24 cellular contexts compared by ENCODE assay signal in the genomic region with DNA sequence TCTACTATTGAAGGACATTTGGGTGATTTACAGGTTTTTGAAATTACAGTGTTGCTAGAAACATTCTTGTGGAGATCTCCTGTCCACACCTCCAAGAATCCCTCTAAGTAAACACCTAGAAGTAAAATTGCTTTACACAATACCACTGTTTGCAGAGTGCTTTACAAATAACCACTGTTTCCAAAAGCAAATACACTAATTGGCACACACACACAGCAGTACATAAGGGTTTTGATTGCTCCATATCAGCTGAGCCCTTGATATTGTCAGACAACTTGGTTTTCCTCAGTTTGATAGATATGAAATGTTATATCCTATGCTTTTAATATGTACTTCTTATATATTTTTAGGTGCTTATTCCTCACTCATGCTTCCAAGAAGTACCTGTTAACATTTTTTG. TPM values are rescaled to one million over a fixed set of nuclear protein-coding genes. Genes with fewer than 3 reads are reported as not detected.
A peak's percentile ranks its signal among the peaks of the same experiment; 100 is the strongest.
DNase-seq lines count a peak whose midpoint lies in the region; ATAC-seq, FAIRE-seq and TF ChIP-seq lines count a peak whose summit lies in the region.
"Had no signal": no experiment of that assay in that cellular context is flagged by ENCODE, and none has a peak within 500 bp of the region (broad histone marks: within the 10 kb centered on the region; RNA-seq: fewer than 3 reads in every experiment).

No MANE protein-coding gene starts in this region.

- in situ Hi-C loops in HepG2 (cut with HindIII; ENCODE audit: extremely low pct_ligation_motif_present, low pct_unique_long_range_greater_than_20kb), result no loop called here

- H3K9me3 ChIP-seq in HepG2 (ENCODE audit: low read length), result no peaks in the 10 kb centered on the region
- H3K9me3 ChIP-seq: BE2C, Caco-2, SJSA1 had no signal

- H3K4me1 ChIP-seq in HepG2 (ENCODE audit: insufficient read depth, low read length), result peaks cover 21% of the 10 kb centered on the region
- H3K4me1 ChIP-seq: BE2C, Caco-2, SJSA1 had no signal

- FAIRE-seq in HepG2 (lab: Jason Lieb, UNC), result no peak

- TF ChIP-seq POLR2A in HepG2 (IDR thresholded peaks at IDR 0.05; ENCODE audit: insufficient read depth in 1 of 2, low read depth in 2 of 2, low read length in 2 of 2), result no peak

- intact Hi-C loops in activated CD4-positive, alpha-beta memory T cell treated with anti-CD3 and anti-CD28 coated beads for 36 hours (cut with micrococcal nuclease), result no loop called here
- intact Hi-C loops in HepG2 (cut with micrococcal nuclease; ENCODE audit: unreplicated experiment), result no loop called here

- no peak for TF ChIP-seq CTCF in HepG2 (CRISPR knock-in tag; IDR thresholded peaks at IDR 0.05)

- no peak overlapping the region for H3K4me3 Mint-ChIP-seq in activated CD4-positive, alpha-beta memory T cell treated with anti-CD3 and anti-CD28 coated beads, Interleukin-2, amount 10 ng/mL, durations not matched to agents 7 days and 5 days
- H3K4me3 Mint-ChIP-seq in activated CD4-positive, alpha-beta memory T cell treated with anti-CD3 and anti-CD28 coated beads for 36 hours, result no peak overlapping the region
- H3K4me3 Mint-ChIP-seq: HFFc6 had no signal

- H3K79me2 ChIP-seq in HepG2 (ENCODE audit: insufficient read depth, low read length), result peaks cover 10% of the 10 kb centered on the region

- BruUV-seq in HepG2 (replicated peaks; lab: Mats Ljungman, UMichigan), result no TSS peak

- peak; percentile 60 to 71; a peak in 1 of 4 replicates for TF ChIP-seq EP300 in HepG2 (IDR thresholded peaks at IDR 0.05; ENCODE audit: low read depth in 2 of 2, low read length in 2 of 2)
- TF ChIP-seq EP300 in HepG2 (CRISPR knock-in tag; IDR thresholded peaks at IDR 0.05; ENCODE audit: borderline replicate concordance), result no peak

- H3K27me3 ChIP-seq in HepG2 (ENCODE audit: control insufficient read depth in 1 of 2, insufficient read depth in 2 of 2, low read length in 2 of 2), result no peaks in the 10 kb centered on the region
- H3K27me3 ChIP-seq: BE2C, SJSA1 had no signal

- no peak overlapping the region for H2AFZ ChIP-seq in HepG2 (ENCODE audit: low read length)

- no peak for DNase-seq in activated CD4-positive, alpha-beta memory T cell treated with anti-CD3 and anti-CD28 coated beads, Interleukin-2, amount 10 ng/mL, durations not matched to agents 7 days and 5 days
- DNase-seq in activated CD4-positive, alpha-beta memory T cell treated with anti-CD3 and anti-CD28 coated beads for 36 hours, result no peak
- peak; percentile 28 for DNase-seq in NCI-H774 (lab: John Stamatoyannopoulos, UW)
- peak; percentile 55 for DNase-seq in HepG2 (ENCODE audit: low spot score)
- no peak for DNase-seq in HPDE6-E6E7 (ENCODE audit: extremely low spot score)
- DNase-seq in iPS-NIHi7 (ENCODE audit: extremely low spot score), result no peak
- no peak for DNase-seq in putamen (ENCODE audit: low spot score)
- DNase-seq in D341Med (ENCODE audit: low spot score), result no peak
- DNase-seq: BE2C, Caco-2, DMS153, GDM1, HFFc6, NCI-H1417 treated with DMSO at 0.1 percent for 48 hours, NCI-H2171 treated with DMSO at 0.1 percent for 48 hours, NCI-H446 treated with DMSO at 0.1 percent for 48 hours had no signal

- no peak for TF ChIP-seq RAD21 in HepG2 (CRISPR knock-in tag; IDR thresholded peaks at IDR 0.05)

- H3K9me3 Mint-ChIP-seq in activated CD4-positive, alpha-beta memory T cell treated with anti-CD3 and anti-CD28 coated beads, Interleukin-2, amount 10 ng/mL, durations not matched to agents 7 days and 5 days, result no peaks in the 10 kb centered on the region
- H3K9me3 Mint-ChIP-seq in activated CD4-positive, alpha-beta memory T cell treated with anti-CD3 and anti-CD28 coated beads for 36 hours, result no peaks in the 10 kb centered on the region
- H3K9me3 Mint-ChIP-seq: HFFc6 had no signal

- peaks cover 3 to 23% of the 10 kb centered on the region in 2 experiments; a peak in 4 of 5 replicates for H3K36me3 ChIP-seq in HepG2 (replicated peaks in 1 of 2; ENCODE audit: control insufficient read depth in 1 of 2, insufficient read depth in 2 of 2, low read length in 2 of 2)

- ATAC-seq in HepG2, result peak; percentile 65

- H3K9ac ChIP-seq in HepG2 (ENCODE audit: insufficient read depth, low read depth, low read length), result no peak overlapping the region

- no peak overlapping the region for H3K27ac ChIP-seq in HepG2 (ENCODE audit: extremely low read length, insufficient read depth, low read length)
- H3K27ac ChIP-seq: SJSA1 had no signal

- H4K20me1 ChIP-seq in HepG2 (ENCODE audit: insufficient read depth, low read length), result no peaks in the 10 kb centered on the region

- POLR2A ChIA-PET in activated CD4-positive, alpha-beta memory T cell treated with anti-CD3 and anti-CD28 coated beads, Interleukin-2, amount 10 ng/mL, durations not matched to agents 7 days and 5 days (lab: Charles Lee), result no interaction called here
- POLR2A ChIA-PET in activated CD4-positive, alpha-beta memory T cell treated with anti-CD3 and anti-CD28 coated beads for 36 hours (lab: Charles Lee), result no interaction called here
- POLR2A ChIA-PET in HepG2 (lab: Yijun Ruan, JAX), result no interaction called here

- no peaks in the 10 kb centered on the region for H3K27me3 Mint-ChIP-seq in activated CD4-positive, alpha-beta memory T cell treated with anti-CD3 and anti-CD28 coated beads, Interleukin-2, amount 10 ng/mL, durations not matched to agents 7 days and 5 days
- H3K27me3 Mint-ChIP-seq in activated CD4-positive, alpha-beta memory T cell treated with anti-CD3 and anti-CD28 coated beads for 36 hours, result no peaks in the 10 kb centered on the region
- H3K27me3 Mint-ChIP-seq: CD4-positive, CD25-positive, alpha-beta regulatory T cell had no signal

- peak overlapping the region; percentile 31 for H3K27ac Mint-ChIP-seq in activated CD4-positive, alpha-beta memory T cell treated with anti-CD3 and anti-CD28 coated beads, Interleukin-2, amount 10 ng/mL, durations not matched to agents 7 days and 5 days
- no peak overlapping the region for H3K27ac Mint-ChIP-seq in activated CD4-positive, alpha-beta memory T cell treated with anti-CD3 and anti-CD28 coated beads for 36 hours
- H3K27ac Mint-ChIP-seq: HFFc6 had no signal

- H3K4me3 ChIP-seq in HepG2 (replicated peaks in 1 of 3; ENCODE audit: insufficient read depth in 1 of 3, low read depth in 2 of 3, low read length in 3 of 3), result no peak overlapping the region
- H3K4me3 ChIP-seq: SJSA1 had no signal

- no peak overlapping the region for H3K4me2 ChIP-seq in HepG2 (ENCODE audit: low read depth, low read length)

- peaks cover 40% of the 10 kb centered on the region for H3K4me1 Mint-ChIP-seq in activated CD4-positive, alpha-beta memory T cell treated with anti-CD3 and anti-CD28 coated beads, Interleukin-2, amount 10 ng/mL, durations not matched to agents 7 days and 5 days
- peaks cover 41% of the 10 kb centered on the region for H3K4me1 Mint-ChIP-seq in activated CD4-positive, alpha-beta memory T cell treated with anti-CD3 and anti-CD28 coated beads for 36 hours (ENCODE audit: low read depth)

- H3K36me3 Mint-ChIP-seq in activated CD4-positive, alpha-beta memory T cell treated with anti-CD3 and anti-CD28 coated beads, Interleukin-2, amount 10 ng/mL, durations not matched to agents 7 days and 5 days (ENCODE audit: low read depth), result peaks cover 56% of the 10 kb centered on the region
- H3K36me3 Mint-ChIP-seq in activated CD4-positive, alpha-beta memory T cell treated with anti-CD3 and anti-CD28 coated beads for 36 hours, result peaks cover 37% of the 10 kb centered on the region

- CTCF ChIA-PET in activated CD4-positive, alpha-beta memory T cell treated with anti-CD3 and anti-CD28 coated beads, Interleukin-2, amount 10 ng/mL, durations not matched to agents 7 days and 5 days (lab: Charles Lee), result interaction anchor here (0.9 kb wide), 1 partner anchor 12 kb away, joined by 3 read pairs; no protein-coding TSS in a partner anchor
- CTCF ChIA-PET in activated CD4-positive, alpha-beta memory T cell treated with anti-CD3 and anti-CD28 coated beads for 36 hours (lab: Charles Lee), result interaction anchor here (1.5 kb wide), 1 partner anchor 11 kb away, joined by 5 read pairs; no protein-coding TSS in a partner anchor
- CTCF ChIA-PET in HepG2 (lab: Yijun Ruan, JAX; ENCODE audit: low intra/inter-chr PET ratio, low total read pairs), result no interaction called here

RNA-seq across cellular contexts. Expression of gene HMGN4, which starts 6.3 kb away (rescaled TPM):
- total RNA-seq in activated CD4-positive, alpha-beta memory T cell treated with anti-CD3 and anti-CD28 coated beads, Interleukin-2, amount 10 ng/mL, durations not matched to agents 7 days and 5 days, result 100 to 1,000 TPM; 108 to 109 TPM
- total RNA-seq in activated CD4-positive, alpha-beta memory T cell treated with anti-CD3 and anti-CD28 coated beads for 36 hours, result 10 to 100 TPM; 93.2 to 96.0 TPM
- total RNA-seq in HepG2 (2016; rRNA removed; fragmentation: Illumina TruSeq; extraction: Trizol), result 52.1 and 79.1 TPM in 2 replicates
- 14.1 and 14.2 TPM in 2 replicates for total RNA-seq in HepG2 (2016; cell fraction: cytosol; rRNA removed; fragmentation: Illumina TruSeq; extraction: Trizol; ENCODE audit: low read depth)
- total RNA-seq in HepG2 (2016; cell fraction: insoluble cytoplasmic fraction; rRNA removed; fragmentation: Illumina TruSeq; extraction: Trizol), result 57.3 and 82.0 TPM in 2 replicates
- total RNA-seq in HepG2 (2016; cell fraction: membrane; rRNA removed; fragmentation: Illumina TruSeq; extraction: Trizol), result 39.7 and 45.8 TPM in 2 replicates
- 25.0 and 25.1 TPM in 2 replicates for total RNA-seq in HepG2 (2016; cell fraction: nucleus; rRNA removed; fragmentation: Illumina TruSeq; extraction: Trizol)
- 35.2 and 39.9 TPM in 2 replicates for polyA plus RNA-seq in HepG2 (2011; rRNA removed)
- 30.0 and 36.6 TPM in 2 replicates for polyA plus RNA-seq in HepG2 (2011; cell fraction: cytosol; rRNA removed)
- 17.1 and 20.4 TPM in 2 replicates for polyA plus RNA-seq in HepG2 (2011; cell fraction: nucleus; rRNA removed)
- polyA plus RNA-seq in HepG2 (2012), result 43.4 and 46.6 TPM in 2 replicates
- polyA plus RNA-seq in HepG2 (2016; cell fraction: cytosol; fragmentation: Illumina TruSeq; extraction: Trizol; ENCODE audit: low read depth), result 7.3 and 12.1 TPM in 2 replicates
- 70.8 and 81.5 TPM in 2 replicates for polyA plus RNA-seq in HepG2 (2016; cell fraction: insoluble cytoplasmic fraction; fragmentation: Illumina TruSeq; extraction: Trizol; ENCODE audit: low read depth)
- 23.8 and 31.2 TPM in 2 replicates for polyA plus RNA-seq in HepG2 (2016; cell fraction: membrane; fragmentation: Illumina TruSeq; extraction: Trizol; ENCODE audit: low read depth)
- polyA plus RNA-seq in HepG2 (2016; cell fraction: nucleus; fragmentation: Illumina TruSeq; extraction: Trizol; ENCODE audit: insufficient read depth, low read depth), result 36.5 and 38.4 TPM in 2 replicates
- polyA minus RNA-seq in HepG2 (2011; rRNA and poly(A)+ RNA removed; ENCODE audit: low replicate concordance), result 13.7 and 15.1 TPM in 2 replicates
- 19.8 and 21.2 TPM in 2 replicates for polyA minus RNA-seq in HepG2 (2011; cell fraction: cytosol; rRNA and poly(A)+ RNA removed)
- polyA minus RNA-seq in HepG2 (2011; cell fraction: nucleus; rRNA and poly(A)+ RNA removed), result 6.7 and 13.2 TPM in 2 replicates

RNA-seq across cellular contexts. Expression of gene BTN1A1, which starts 44.4 kb away (rescaled TPM):
- total RNA-seq in activated CD4-positive, alpha-beta memory T cell treated with anti-CD3 and anti-CD28 coated beads, Interleukin-2, amount 10 ng/mL, durations not matched to agents 7 days and 5 days, result not detected
- not detected for total RNA-seq in activated CD4-positive, alpha-beta memory T cell treated with anti-CD3 and anti-CD28 coated beads for 36 hours
- not detected in 2 replicates for total RNA-seq in HepG2 (2016; rRNA removed; fragmentation: Illumina TruSeq; extraction: Trizol)
- not detected in 2 replicates for total RNA-seq in HepG2 (2016; cell fraction: cytosol; rRNA removed; fragmentation: Illumina TruSeq; extraction: Trizol; ENCODE audit: low read depth)
- not detected in 2 replicates for total RNA-seq in HepG2 (2016; cell fraction: insoluble cytoplasmic fraction; rRNA removed; fragmentation: Illumina TruSeq; extraction: Trizol)
- total RNA-seq in HepG2 (2016; cell fraction: membrane; rRNA removed; fragmentation: Illumina TruSeq; extraction: Trizol), result not detected in 2 replicates
- total RNA-seq in HepG2 (2016; cell fraction: nucleus; rRNA removed; fragmentation: Illumina TruSeq; extraction: Trizol), result not detected in 2 replicates
- polyA plus RNA-seq in HepG2 (2011; rRNA removed), result 0.04 and 0.12 TPM in 2 replicates
- polyA plus RNA-seq in HepG2 (2011; cell fraction: cytosol; rRNA removed), result 0.04 and 0.08 TPM in 2 replicates
- not detected in 2 replicates for polyA plus RNA-seq in HepG2 (2011; cell fraction: nucleus; rRNA removed)
- polyA plus RNA-seq in HepG2 (2012), result 0.05 and 0.07 TPM in 2 replicates
- polyA plus RNA-seq in HepG2 (2016; cell fraction: cytosol; fragmentation: Illumina TruSeq; extraction: Trizol; ENCODE audit: low read depth), result not detected in 2 replicates
- polyA plus RNA-seq in HepG2 (2016; cell fraction: insoluble cytoplasmic fraction; fragmentation: Illumina TruSeq; extraction: Trizol; ENCODE audit: low read depth), result not detected in 2 replicates
- polyA plus RNA-seq in HepG2 (2016; cell fraction: membrane; fragmentation: Illumina TruSeq; extraction: Trizol; ENCODE audit: low read depth), result not detected in 2 replicates
- not detected in 2 replicates for polyA plus RNA-seq in HepG2 (2016; cell fraction: nucleus; fragmentation: Illumina TruSeq; extraction: Trizol; ENCODE audit: insufficient read depth, low read depth)
- not detected in 2 replicates for polyA minus RNA-seq in HepG2 (2011; rRNA and poly(A)+ RNA removed; ENCODE audit: low replicate concordance)
- polyA minus RNA-seq in HepG2 (2011; cell fraction: cytosol; rRNA and poly(A)+ RNA removed), result not detected in 2 replicates
- not detected in 2 replicates for polyA minus RNA-seq in HepG2 (2011; cell fraction: nucleus; rRNA and poly(A)+ RNA removed)
- total RNA-seq: A172; CD4-positive, CD25-positive, alpha-beta regulatory T cell; Daoy; H7; HFFc6; HT-29; IMR-90; MCF 10A; SJSA1 had no signal
- polyA plus RNA-seq: IMR-90 had no signal

RNA-seq across cellular contexts. Expression of gene ABT1, which starts 52.3 kb away (rescaled TPM):
- 10 to 100 TPM; 26.3 to 26.8 TPM for total RNA-seq in activated CD4-positive, alpha-beta memory T cell treated with anti-CD3 and anti-CD28 coated beads, Interleukin-2, amount 10 ng/mL, durations not matched to agents 7 days and 5 days
- total RNA-seq in activated CD4-positive, alpha-beta memory T cell treated with anti-CD3 and anti-CD28 coated beads for 36 hours, result 10 to 100 TPM; 22.6 to 22.7 TPM
- total RNA-seq in HepG2 (2016; rRNA removed; fragmentation: Illumina TruSeq; extraction: Trizol), result 38.4 and 50.8 TPM in 2 replicates
- total RNA-seq in HepG2 (2016; cell fraction: cytosol; rRNA removed; fragmentation: Illumina TruSeq; extraction: Trizol; ENCODE audit: low read depth), result 6.2 and 6.4 TPM in 2 replicates
- 39.5 and 50.0 TPM in 2 replicates for total RNA-seq in HepG2 (2016; cell fraction: insoluble cytoplasmic fraction; rRNA removed; fragmentation: Illumina TruSeq; extraction: Trizol)
- 18.4 and 20.2 TPM in 2 replicates for total RNA-seq in HepG2 (2016; cell fraction: membrane; rRNA removed; fragmentation: Illumina TruSeq; extraction: Trizol)
- 17.8 and 18.7 TPM in 2 replicates for total RNA-seq in HepG2 (2016; cell fraction: nucleus; rRNA removed; fragmentation: Illumina TruSeq; extraction: Trizol)
- polyA plus RNA-seq in HepG2 (2011; rRNA removed), result 37.4 and 38.4 TPM in 2 replicates
- 33.8 and 41.1 TPM in 2 replicates for polyA plus RNA-seq in HepG2 (2011; cell fraction: cytosol; rRNA removed)
- 18.1 and 19.0 TPM in 2 replicates for polyA plus RNA-seq in HepG2 (2011; cell fraction: nucleus; rRNA removed)
- polyA plus RNA-seq in HepG2 (2012), result 15.8 and 17.3 TPM in 2 replicates
- polyA plus RNA-seq in HepG2 (2016; cell fraction: cytosol; fragmentation: Illumina TruSeq; extraction: Trizol; ENCODE audit: low read depth), result 5.3 and 6.1 TPM in 2 replicates
- polyA plus RNA-seq in HepG2 (2016; cell fraction: insoluble cytoplasmic fraction; fragmentation: Illumina TruSeq; extraction: Trizol; ENCODE audit: low read depth), result 49.1 and 55.1 TPM in 2 replicates
- 14.0 and 15.3 TPM in 2 replicates for polyA plus RNA-seq in HepG2 (2016; cell fraction: membrane; fragmentation: Illumina TruSeq; extraction: Trizol; ENCODE audit: low read depth)
- polyA plus RNA-seq in HepG2 (2016; cell fraction: nucleus; fragmentation: Illumina TruSeq; extraction: Trizol; ENCODE audit: insufficient read depth, low read depth), result 23.9 and 25.0 TPM in 2 replicates
- 20.6 and 39.2 TPM in 2 replicates for polyA minus RNA-seq in HepG2 (2011; rRNA and poly(A)+ RNA removed; ENCODE audit: low replicate concordance)
- 13.6 and 14.0 TPM in 2 replicates for polyA minus RNA-seq in HepG2 (2011; cell fraction: cytosol; rRNA and poly(A)+ RNA removed)
- 31.2 and 33.4 TPM in 2 replicates for polyA minus RNA-seq in HepG2 (2011; cell fraction: nucleus; rRNA and poly(A)+ RNA removed)

Comparison
In these comparisons a context has a peak if more than half of its experiments do, and no peak if none do; other contexts are left out.
1. DNase-seq: peak in NCI-H774 (single experiment) and HepG2 (single experiment); none in activated CD4-positive, alpha-beta memory T cell treated with anti-CD3 and anti-CD28 coated beads, Interleukin-2, amount 10 ng/mL, durations not matched to agents 7 days and 5 days (single experiment), activated CD4-positive, alpha-beta memory T cell treated with anti-CD3 and anti-CD28 coated beads for 36 hours (single experiment), HPDE6-E6E7 (single experiment), iPS-NIHi7 (single experiment), putamen (single experiment) and D341Med (single experiment).